In genomic region chr1:41751804-41752513, GRCh38 we compare ENCODE assay signal across 8 cellular contexts.
DNase-seq lines count a peak whose midpoint lies in the region; ATAC-seq, FAIRE-seq and TF ChIP-seq lines count a peak whose summit lies in the region.

No MANE protein-coding gene starts in this region.

- H3K36me3 ChIP-seq in pancreas = no peaks in the 10 kb centered on the region

- peaks cover 0 to 2% of the 10 kb centered on the region in 2 donors for H3K36me3 Mint-ChIP-seq in CD14-positive monocyte
- H3K36me3 Mint-ChIP-seq in activated naive CD8-positive, alpha-beta T cell = no peaks in the 10 kb centered on the region

- no peak for FAIRE-seq in pancreas (lab: Jason Lieb, UNC)

- H3K4me1 Mint-ChIP-seq in CD14-positive monocyte = peaks cover 60% of the 10 kb centered on the region
- H3K4me1 Mint-ChIP-seq in activated naive CD8-positive, alpha-beta T cell (ENCODE audit: low read depth) = peaks cover 77% of the 10 kb centered on the region

- intact Hi-C loops in CD14-positive monocyte (cut with micrococcal nuclease) = loop anchor here in 1 of 2 donors (1.0 kb wide), 2 partner anchors 13 to 25 kb away; no protein-coding TSS in a partner anchor
- intact Hi-C loops in pancreas (cut with DNase I) = no loop called here

- 93% methylated on average over 9 of the region's 9 CpGs for WGBS in pancreas, 2 donors

- peaks cover 0 to 2% (median 0%) of the 10 kb centered on the region in 7 donors for H3K9me3 Mint-ChIP-seq in CD14-positive monocyte
- no peaks in the 10 kb centered on the region for H3K9me3 Mint-ChIP-seq in activated naive CD8-positive, alpha-beta T cell (ENCODE audit: low read depth)

- H3K4me1 ChIP-seq in pancreas = no peaks in the 10 kb centered on the region

- H3K4me3 Mint-ChIP-seq in CD14-positive monocyte = peak overlapping the region; percentile 40 to 76
- peak overlapping the region; percentile 60 for H3K4me3 Mint-ChIP-seq in activated naive CD8-positive, alpha-beta T cell

- ATAC-seq in GM19043 (IDR thresholded peaks at IDR 0.05; ENCODE audit: low read depth, unreplicated experiment) (peak; percentile 30), HG03354 (IDR thresholded peaks at IDR 0.05; ENCODE audit: poor library complexity, severe bottlenecking, unreplicated experiment) (peak; percentile 38), pancreas (peak in 3 of 4 donors; percentile 17 to 80 (median 65))

- H3K27ac Mint-ChIP-seq in CD14-positive monocyte = peak overlapping the region; percentile 96 to 99 (median 98)
- peak overlapping the region; percentile 85 for H3K27ac Mint-ChIP-seq in activated naive CD8-positive, alpha-beta T cell

- peaks cover 0 to 7% (median under 1%) of the 10 kb centered on the region in 3 donors for H3K27me3 Mint-ChIP-seq in CD14-positive monocyte (ENCODE audit: low read depth in 3 of 3)
- H3K27me3 Mint-ChIP-seq in activated naive CD8-positive, alpha-beta T cell = no peaks in the 10 kb centered on the region

- H3K9me3 ChIP-seq in pancreas = no peaks in the 10 kb centered on the region

- no peak for TF ChIP-seq CTCF in CD14-positive monocyte (IDR thresholded peaks at IDR 0.05)
- TF ChIP-seq CTCF in pancreas (IDR thresholded peaks at IDR 0.05) = no peak

- H3K27ac ChIP-seq in pancreas = no peak overlapping the region

- no peak overlapping the region for H3K4me3 ChIP-seq in pancreas

- H3K27me3 ChIP-seq in pancreas = no peaks in the 10 kb centered on the region

- peak; percentile 89 for DNase-seq in CD14-positive monocyte (ENCODE audit: low spot score)
- peak in 1 of 6 donors; percentile 41 for DNase-seq in pancreas
- DNase-seq in NCI-H748 treated with DMSO at 0.1 percent for 48 hours (lab: John Stamatoyannopoulos, UW) = no peak
- DNase-seq in stimulated activated CD4-positive, alpha-beta T cell treated with anti-CD3 and anti-CD28 coated beads, Interleukin-1b, Interleukin-23, amount 100 ng/mL, for 48 hours = no peak
- DNase-seq in HuH-7 (ENCODE audit: low spot score) = no peak
